Comparison of ENCODE assay signal across 1 cellular context in genomic region chr1:5847013-5847654, GRCh38.
TF ChIP-seq lines count a peak whose summit lies in the region.

No MANE protein-coding gene starts in this region.

TF ChIP-seq in HEK293, 187 proteins besides CTCF, POLR2A, EP300 and RAD21 (continued from another document):
- TF ChIP-seq REST (tag by site-specific recombination; IDR thresholded peaks at IDR 0.05) (peak; percentile 98), TCF7L2 (IDR thresholded peaks at IDR 0.05; ENCODE audit: borderline replicate concordance, low read depth, low read length) (no peak), ZNF623 (tag by site-specific recombination; IDR thresholded peaks at IDR 0.05) (no peak), ZNF792 (tag by site-specific recombination; IDR thresholded peaks at IDR 0.05) (no peak), ZNF707 (tag by site-specific recombination; IDR thresholded peaks at IDR 0.05) (no peak), ZNF239 (tag by site-specific recombination; IDR thresholded peaks at IDR 0.05) (no peak), ZNF423 (tag by site-specific recombination; IDR thresholded peaks at IDR 0.05) (no peak)
